1 cellular context compared by ENCODE assay signal in the genomic region with DNA sequence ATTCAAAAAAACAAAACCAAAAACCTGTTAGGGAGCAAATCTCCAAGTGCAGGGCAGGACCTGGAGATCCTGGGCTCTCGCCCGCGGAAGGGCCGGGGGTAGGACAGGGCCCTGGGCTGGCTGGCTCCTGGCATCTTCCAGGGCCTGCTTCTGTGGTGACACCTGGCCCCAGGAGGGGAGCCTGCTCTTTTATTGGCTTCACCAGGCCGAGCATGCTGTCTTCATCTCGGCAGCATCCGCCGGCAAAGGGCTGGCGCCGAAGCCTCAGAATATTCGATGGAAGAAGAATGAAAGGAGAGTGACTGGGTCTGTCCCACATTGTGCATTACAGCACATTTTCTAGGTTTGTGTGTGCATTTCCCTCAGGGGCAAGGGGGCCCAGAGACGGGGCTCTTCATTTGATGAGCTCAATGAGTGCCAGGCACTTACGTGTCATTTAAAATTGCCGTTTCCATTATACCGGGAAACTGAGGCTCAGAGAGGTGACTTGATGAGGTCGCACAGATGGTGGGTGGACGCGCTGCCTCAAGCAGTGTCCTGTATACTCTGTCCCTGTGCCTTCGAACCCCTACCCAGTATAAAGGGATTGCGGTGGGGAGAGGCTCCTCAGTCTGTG.
TF ChIP-seq lines count a peak whose summit lies in the region.

No MANE protein-coding gene starts in this region.

TF ChIP-seq in HCT116, 20 proteins besides CTCF, POLR2A, EP300 and RAD21 (continued from another document):
- TF ChIP-seq MAX (IDR thresholded peaks at IDR 0.05) (no peak), SP1 (IDR thresholded peaks at IDR 0.05; ENCODE audit: low read depth) (no peak), EZH2 (IDR thresholded peaks at IDR 0.05) (no peak)
